8 cellular contexts compared by ENCODE assay signal in the genomic region with DNA sequence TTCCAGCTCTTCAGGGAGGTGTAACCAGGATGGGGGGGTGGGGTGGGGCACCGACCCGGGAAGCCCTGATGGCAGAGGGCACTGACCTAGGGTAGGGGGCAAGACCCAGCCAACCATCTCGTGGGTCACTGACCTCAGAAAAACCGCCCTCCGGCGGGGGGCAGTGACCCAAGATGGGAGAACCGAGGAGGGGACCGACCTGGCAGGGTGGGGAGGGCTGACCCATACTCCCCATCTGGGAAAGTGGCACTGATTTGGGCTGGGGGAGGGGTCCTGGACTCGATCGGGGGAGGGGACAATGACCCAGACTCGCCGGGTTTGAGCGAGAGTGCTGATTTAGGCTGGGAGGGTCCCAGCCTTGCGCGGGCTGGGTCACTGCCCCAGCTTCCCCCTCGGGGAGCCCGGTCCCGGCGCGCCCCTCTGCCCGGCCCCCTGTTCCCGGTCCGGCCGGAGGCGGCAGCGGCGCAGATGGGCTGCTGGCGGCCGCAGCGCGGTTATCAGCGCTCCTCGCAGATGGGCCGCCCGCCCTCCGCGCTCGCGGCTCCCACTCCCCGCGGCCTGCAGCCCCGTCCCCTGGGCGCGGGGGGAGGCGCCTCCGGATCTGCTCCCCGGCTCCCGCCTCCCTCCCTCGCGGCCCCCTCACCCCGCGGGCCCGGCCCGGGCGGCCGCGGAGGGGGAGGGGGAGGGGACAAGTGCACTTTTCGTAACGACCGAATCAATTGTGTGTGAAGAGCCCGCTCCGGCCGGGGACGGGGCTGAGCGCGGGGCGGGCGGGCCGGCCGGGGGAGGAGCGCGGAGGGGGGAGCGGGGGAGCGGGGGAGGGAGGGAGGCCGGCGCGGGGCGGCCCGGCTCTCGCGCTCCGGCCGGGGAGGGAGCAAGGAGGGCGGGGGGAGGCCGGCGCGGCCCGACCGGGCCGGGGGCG. TPM values are rescaled to one million over a fixed set of nuclear protein-coding genes. Genes with fewer than 3 reads are reported as not detected.
A peak's percentile ranks its signal among the peaks of the same experiment; 100 is the strongest.
DNase-seq lines count a peak whose midpoint lies in the region; FAIRE-seq and TF ChIP-seq lines count a peak whose summit lies in the region.

No MANE protein-coding gene starts in this region.

- H3K9me3 ChIP-seq in OCI-LY3 (ENCODE audit: insufficient read depth, low read length): no peaks in the 10 kb centered on the region
- H3K9me3 ChIP-seq in kidney (ENCODE audit: control insufficient read depth in 1 of 2, low read length in 2 of 2): no peaks in the 10 kb centered on the region
- H3K9me3 ChIP-seq in stomach smooth muscle (ENCODE audit: control insufficient read depth in 2 of 2, low read length in 2 of 2): no peaks in the 10 kb centered on the region

- H3K36me3 Mint-ChIP-seq in HFFc6 (ENCODE audit: low read depth): no peaks in the 10 kb centered on the region

- peak overlapping the region; percentile 98 for H3K4me2 ChIP-seq in OCI-LY3 (ENCODE audit: low read length)

- peaks cover 20% of the 10 kb centered on the region; the same call in 1 of the 2 replicates for H3K4me1 Mint-ChIP-seq in HFFc6 (ENCODE audit: low read depth)

- DNase-seq in GM10248 (ENCODE audit: extremely low spot score) (peak; percentile 52), astrocyte of the spinal cord (ENCODE audit: low read depth, low spot score) (no peak), kidney (peak; percentile 72), NCI-H2081 (lab: John Stamatoyannopoulos, UW) (no peak), HFFc6 (no peak), GM19238 (ENCODE audit: insufficient read length, low spot score) (no peak)

- in situ Hi-C loops in astrocyte of the spinal cord (cut with HindIII; ENCODE audit: low sequenced_read_pairs): no loop called here

- CTCF ChIA-PET in GM10248 (lab: Yijun Ruan, JAX): no interaction called here

- H3K4me1 ChIP-seq in OCI-LY3 (ENCODE audit: low read length): no peaks in the 10 kb centered on the region
- H3K4me1 ChIP-seq in kidney (ENCODE audit: control insufficient read depth in 1 of 2, insufficient read depth in 1 of 2, low read depth in 1 of 2, low read length in 2 of 2): no peaks in the 10 kb centered on the region
- H3K4me1 ChIP-seq in stomach smooth muscle (ENCODE audit: control insufficient read depth, insufficient read depth, low read length): peaks cover 3% of the 10 kb centered on the region

- 0 out of 2 replicates have a peak overlapping the region, but pooled peaks have one; percentile 42 for H2AFZ ChIP-seq in OCI-LY3 (ENCODE audit: low read depth, low read length)

- intact Hi-C loops in kidney (cut with DNase I): no loop called here

- H3K27ac ChIP-seq in OCI-LY3 (ENCODE audit: low read length) (no peak overlapping the region), kidney (ENCODE audit: low read depth in 2 of 2, low read length in 2 of 2) (no peak overlapping the region), stomach smooth muscle (ENCODE audit: low read length) (no peak overlapping the region)

- H4K20me1 ChIP-seq in OCI-LY3 (ENCODE audit: insufficient read depth, low read length): no peaks in the 10 kb centered on the region

- no peak for FAIRE-seq in kidney (lab: Jason Lieb, UNC)

- H3K9me3 Mint-ChIP-seq in HFFc6: no peaks in the 10 kb centered on the region

- H3K4me3 ChIP-seq in OCI-LY3 (ENCODE audit: low read length) (peak overlapping the region; percentile 80), astrocyte of the spinal cord (ENCODE audit: low read depth, low read length) (peak overlapping the region; percentile 50), kidney (ENCODE audit: low read length in 2 of 2) (no peak overlapping the region), stomach smooth muscle (ENCODE audit: low read length in 2 of 2) (peak overlapping the region; percentile 31 to 68)

- TF ChIP-seq CTCF in GM10248 (IDR thresholded peaks at IDR 0.05; ENCODE audit: control extremely low read depth, extremely low read depth, low read depth, missing control alignments): no peak
- no peak for TF ChIP-seq CTCF in OCI-LY3 (IDR thresholded peaks at IDR 0.05; ENCODE audit: low read depth, low read length)
- no peak for TF ChIP-seq CTCF in astrocyte of the spinal cord (IDR thresholded peaks at IDR 0.05; ENCODE audit: low read depth, low read length)
- TF ChIP-seq CTCF in kidney (IDR thresholded peaks at IDR 0.05; ENCODE audit: borderline replicate concordance, extremely low read depth, insufficient read depth): no peak
- TF ChIP-seq CTCF in HFFc6 (IDR thresholded peaks at IDR 0.05): no peak

- POLR2A ChIA-PET in GM10248 (lab: Yijun Ruan, JAX): no interaction called here

- H3K79me2 ChIP-seq in OCI-LY3 (ENCODE audit: low read length): no peaks in the 10 kb centered on the region

- peaks cover 29% of the 10 kb centered on the region for H3K27me3 ChIP-seq in OCI-LY3 (ENCODE audit: low read depth, low read length)
- peaks cover 0 to 2% of the 10 kb centered on the region in 2 donors for H3K27me3 ChIP-seq in stomach smooth muscle (ENCODE audit: control insufficient read depth in 1 of 2, insufficient read depth in 2 of 2, low read length in 2 of 2)

- H3K36me3 ChIP-seq in OCI-LY3 (replicated peaks; ENCODE audit: low read depth, low read length): no peaks in the 10 kb centered on the region
- H3K36me3 ChIP-seq in kidney (ENCODE audit: control insufficient read depth in 1 of 2, insufficient read depth in 2 of 2, low read length in 2 of 2): no peaks in the 10 kb centered on the region
- H3K36me3 ChIP-seq in stomach smooth muscle (ENCODE audit: control insufficient read depth in 2 of 2, insufficient read depth in 2 of 2, low read length in 2 of 2): no peaks in the 10 kb centered on the region

- no peak overlapping the region for H3K27ac Mint-ChIP-seq in HFFc6

- H3K9ac ChIP-seq in OCI-LY3 (ENCODE audit: low read length) (peak overlapping the region; percentile 52), kidney (ENCODE audit: low read length in 2 of 2) (no peak overlapping the region), stomach smooth muscle (ENCODE audit: low read length in 2 of 2) (no peak overlapping the region)

- H3K4me3 Mint-ChIP-seq in HFFc6: no peak overlapping the region

- H3K27me3 Mint-ChIP-seq in HFFc6 (ENCODE audit: insufficient read depth): peaks cover 18% of the 10 kb centered on the region

RNA-seq across cellular contexts. Expression of a gene that starts 2.2 kb away (rescaled TPM):
- total RNA-seq in kidney: 19.4 TPM
- 14.1 TPM for polyA plus RNA-seq in kidney (ENCODE audit: insufficient read depth, low read depth, low replicate concordance)
- total RNA-seq in HFFc6 (2021; fragmentation: NEBNext Ultra II Directional; extraction: Animal tissue kit (Norgen Biotek cat#: 25700)): 10 to 100 TPM; 12.0 to 16.3 (median 13.2) TPM

Comparison
In these comparisons a context has a peak if more than half of its experiments do, and no peak if none do; other contexts are left out.
1. DNase-seq: peak in GM10248 (single experiment) and kidney (single experiment); none in astrocyte of the spinal cord (single experiment), NCI-H2081 (0 of 2), HFFc6 (single experiment) and GM19238 (single experiment).
2. H3K4me3 ChIP-seq: peak in OCI-LY3 (single experiment), astrocyte of the spinal cord (single experiment) and stomach smooth muscle (2 of 2); none in kidney (0 of 2).